Comparison of ENCODE assay signal across 15 cellular contexts in the genomic region with DNA sequence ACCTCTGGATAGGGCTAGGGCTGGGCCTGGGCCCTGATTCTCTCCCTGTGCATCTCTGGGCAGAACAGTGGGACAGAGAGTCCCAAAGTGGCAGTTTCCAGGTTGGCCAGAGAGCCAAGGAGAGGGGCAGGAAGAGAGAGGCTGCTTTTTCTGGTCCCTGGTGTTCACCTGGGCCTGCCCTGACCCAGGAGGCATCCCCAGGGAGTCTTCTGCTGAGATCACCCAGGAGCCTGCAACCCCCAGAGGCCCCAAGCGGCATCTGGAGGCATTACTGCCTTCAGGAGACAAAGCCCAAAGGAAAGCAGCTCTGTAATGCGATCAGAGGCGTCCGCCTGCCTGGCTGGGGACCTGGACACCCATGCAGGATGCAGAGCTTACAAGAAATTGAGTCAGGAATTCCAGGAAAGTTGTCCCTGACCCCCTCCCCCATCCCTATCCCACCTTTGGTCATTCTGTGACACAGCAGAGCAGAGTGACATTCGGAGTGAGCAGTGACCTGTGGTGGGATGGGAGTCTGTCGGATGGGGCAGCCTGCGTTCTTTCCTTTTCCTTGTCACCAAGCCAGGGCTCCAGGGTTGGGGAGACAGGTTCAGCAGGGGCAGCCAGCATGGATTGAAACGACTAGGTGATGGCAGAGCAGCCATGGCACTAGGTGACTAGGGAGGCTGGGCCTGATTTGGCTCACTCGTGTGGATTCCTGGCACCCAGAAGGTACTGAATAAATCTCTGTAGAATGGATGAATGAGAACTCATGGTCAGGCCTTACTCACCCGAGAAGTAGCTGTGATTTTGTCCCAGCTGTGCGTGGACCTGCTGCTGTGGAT. TPM values are rescaled to one million over a fixed set of nuclear protein-coding genes. Genes with fewer than 3 reads are reported as not detected.
A peak's percentile ranks its signal among the peaks of the same experiment; 100 is the strongest.
DNase-seq lines count a peak whose midpoint lies in the region; ATAC-seq, FAIRE-seq and TF ChIP-seq lines count a peak whose summit lies in the region.
"Had no signal": no experiment of that assay in that cellular context is flagged by ENCODE, and none has a peak within 500 bp of the region (broad histone marks: within the 10 kb centered on the region; RNA-seq: fewer than 3 reads in every experiment).

No MANE protein-coding gene starts in this region.

- H4K20me1 ChIP-seq in BLaER1 (0 out of 2 replicates have a peak, but pooled peaks cover 7% of the 10 kb centered on the region), K562 (replicated peaks; ENCODE audit: control insufficient read depth, insufficient read depth, low read length) (peaks cover 35% of the 10 kb centered on the region)

- H3K27me3 Mint-ChIP-seq in nephron (ENCODE audit: low read depth) = peaks cover 21% of the 10 kb centered on the region

- H3K4me3 Mint-ChIP-seq in nephron = no peak overlapping the region
- H3K4me3 Mint-ChIP-seq: central memory CD8-positive, alpha-beta T cell had no signal

- no peak for TF ChIP-seq POLR2A in K562 (conservative IDR thresholded peaks at IDR 0.05)

- intact Hi-C loops in K562 (cut with micrococcal nuclease) = no loop called here

- peaks cover 5% of the 10 kb centered on the region for H3K36me3 Mint-ChIP-seq in nephron (ENCODE audit: low read depth)

- no peaks in the 10 kb centered on the region for H3K9me3 Mint-ChIP-seq in nephron
- H3K9me3 Mint-ChIP-seq: central memory CD8-positive, alpha-beta T cell had no signal

- H3K9me1 ChIP-seq in K562 (ENCODE audit: control insufficient read depth, insufficient read depth, low read length) = no peaks in the 10 kb centered on the region

- H3K4me1 Mint-ChIP-seq in nephron = peaks cover 58% of the 10 kb centered on the region

- H3K79me2 ChIP-seq in K562 (ENCODE audit: control insufficient read depth, insufficient read depth, low read length) = no peaks in the 10 kb centered on the region

- TF ChIP-seq EP300 in K562 (IDR thresholded peaks at IDR 0.05; ENCODE audit: low read length) = no peak

- peak; percentile 78 for ATAC-seq in K562
- ATAC-seq in GM18517 (IDR thresholded peaks at IDR 0.05; ENCODE audit: unreplicated experiment) = no peak
- no peak for ATAC-seq in HG02884 (IDR thresholded peaks at IDR 0.05; ENCODE audit: unreplicated experiment)
- ATAC-seq in HG02623 (IDR thresholded peaks at IDR 0.05; ENCODE audit: unreplicated experiment) = no peak
- ATAC-seq: HCT116 had no signal

- no peak overlapping the region for H3K27ac ChIP-seq in BLaER1
- H3K27ac ChIP-seq in HUES48 (ENCODE audit: low read depth, low read length) = peak overlapping the region; percentile 12
- H3K27ac ChIP-seq in K562 (ENCODE audit: extremely low read depth, low read depth, low read length) = no peak overlapping the region
- H3K27ac ChIP-seq: thoracic aorta had no signal

- DNase-seq in K562 (ENCODE audit: extremely low read depth in 1 of 4, low spot score in 3 of 4) = peak in 2 of 4 experiments; percentile 36 to 42
- no peak for DNase-seq in SKM-1 (lab: John Stamatoyannopoulos, UW; ENCODE audit: unreplicated experiment)
- DNase-seq: activated CD8-positive, alpha-beta memory T cell treated with anti-CD3 and anti-CD28 coated beads, Interleukin-2, amount 50 U/mL, for 48 hours; COR-L47; NCI-H2081 treated with DMSO at 0.1 percent for 48 hours; stimulated activated CD4-positive, alpha-beta T cell treated with anti-CD3 and anti-CD28 coated beads, Interleukin-1b, Interleukin-23, amount 100 ng/mL, for 48 hours had no signal

- H3K4me1 ChIP-seq in BLaER1 (peaks cover 7% of the 10 kb centered on the region), HUES48 (ENCODE audit: control insufficient read depth, insufficient read depth, low read length) (peaks cover 32% of the 10 kb centered on the region), K562 (replicated peaks in 1 of 2; ENCODE audit: control insufficient read depth in 2 of 2, insufficient read depth in 2 of 2, low read length in 2 of 2) (peaks cover 3 to 19% of the 10 kb centered on the region in 2 experiments)

- no TSS peak for BruUV-seq in K562 (replicated peaks; lab: Mats Ljungman, UMichigan)

- no peak for TF ChIP-seq RAD21 in K562 (CRISPR knock-in tag; conservative IDR thresholded peaks at IDR 0.05 in 1 of 2, IDR thresholded peaks at IDR 0.05 in 1 of 2)

- CTCF ChIA-PET in K562 (lab: Yijun Ruan, JAX; ENCODE audit: low intra/inter-chr PET ratio) = no interaction called here

- H3K27ac Mint-ChIP-seq in nephron = peak overlapping the region; percentile 46 to 67 (median 66)

- in situ Hi-C loops in K562 (cut with MboI) = no loop called here

- peak; percentile 39 to 45 (median 44); a peak in 4 of 6 replicates for TF ChIP-seq CTCF in K562 (IDR thresholded peaks at IDR 0.05 in 2 of 3, conservative IDR thresholded peaks at IDR 0.05 in 1 of 3; ENCODE audit: insufficient read depth in 2 of 3, low read depth in 1 of 3, low read length in 3 of 3)
- peak; percentile 14 to 36 (median 24) for TF ChIP-seq CTCF in nephron (IDR thresholded peaks at IDR 0.05; ENCODE audit: unreplicated experiment in 3 of 3)

- H3K4me2 ChIP-seq in BLaER1 (peak overlapping the region; percentile 30; the same call in 1 of the 2 replicates), K562 (ENCODE audit: insufficient read depth, low read length) (no peak overlapping the region; the same call in 1 of the 2 replicates)

- FAIRE-seq in K562 (lab: Jason Lieb, UNC) = no peak

- H3K9ac ChIP-seq in BLaER1 (no peak overlapping the region), HUES48 (ENCODE audit: low read depth, low read length) (no peak overlapping the region), K562 (ENCODE audit: insufficient read depth in 1 of 2, low read depth in 2 of 2, low read length in 2 of 2) (no peak overlapping the region)

- POLR2A ChIA-PET in K562 (lab: Yijun Ruan, JAX) = interaction anchor here (0.6 to 1.6 kb wide), 5 partner anchors 13 to 62 kb away, joined by 3 to 5 read pairs (median 4); no protein-coding TSS in a partner anchor

- H3K4me3 ChIP-seq in BLaER1 (no peak overlapping the region), HUES48 (ENCODE audit: low read depth, low read length) (no peak overlapping the region), K562 (no peak overlapping the region)
- H3K4me3 ChIP-seq: thoracic aorta had no signal

- no peak overlapping the region for H2AFZ ChIP-seq in K562 (ENCODE audit: low read depth, low read length)

- WGBS in K562 (ENCODE audit: insufficient coverage, low coverage, missing lambda C conversion rate) = 28% methylated on average over 11 of the region's 11 CpGs

- no peaks in the 10 kb centered on the region for H3K9me3 ChIP-seq in BLaER1
- H3K9me3 ChIP-seq in HUES48 (ENCODE audit: control insufficient read depth, insufficient read depth, low read length) = no peaks in the 10 kb centered on the region
- H3K9me3 ChIP-seq in K562 (replicated peaks; ENCODE audit: control insufficient read depth, insufficient read depth, low read depth, low read length) = no peaks in the 10 kb centered on the region
- H3K9me3 ChIP-seq: thoracic aorta had no signal

- peaks cover 15% of the 10 kb centered on the region for H3K27me3 ChIP-seq in BLaER1
- H3K27me3 ChIP-seq in HUES48 (ENCODE audit: control insufficient read depth, insufficient read depth, low read length) = 0 out of 2 replicates have a peak, but pooled peaks cover 11% of the 10 kb centered on the region
- H3K27me3 ChIP-seq in K562 (ENCODE audit: control insufficient read depth in 2 of 2, insufficient read depth in 2 of 2, low read length in 2 of 2) = peaks cover 0 to 19% of the 10 kb centered on the region in 2 experiments; a peak in 3 of 5 replicates

- H3K36me3 ChIP-seq in BLaER1 = no peaks in the 10 kb centered on the region
- no peaks in the 10 kb centered on the region for H3K36me3 ChIP-seq in HUES48 (ENCODE audit: control insufficient read depth, insufficient read depth, low read length)
- H3K36me3 ChIP-seq in K562 (ENCODE audit: control insufficient read depth, insufficient read depth, low read length) = no peaks in the 10 kb centered on the region
- H3K36me3 ChIP-seq: thoracic aorta had no signal

TF ChIP-seq in K562, 482 proteins besides CTCF, POLR2A, EP300 and RAD21 (continues in another document):
- TF ChIP-seq SOX6 (IDR thresholded peaks at IDR 0.05) = no peak
- no peak for TF ChIP-seq TCF3 (CRISPR knock-in tag; IDR thresholded peaks at IDR 0.05)
- no peak for TF ChIP-seq ZSCAN29 (IDR thresholded peaks at IDR 0.05)
- no peak for TF ChIP-seq GTF2A2 (tag; IDR thresholded peaks at IDR 0.05)
- TF ChIP-seq, protein P1, sequence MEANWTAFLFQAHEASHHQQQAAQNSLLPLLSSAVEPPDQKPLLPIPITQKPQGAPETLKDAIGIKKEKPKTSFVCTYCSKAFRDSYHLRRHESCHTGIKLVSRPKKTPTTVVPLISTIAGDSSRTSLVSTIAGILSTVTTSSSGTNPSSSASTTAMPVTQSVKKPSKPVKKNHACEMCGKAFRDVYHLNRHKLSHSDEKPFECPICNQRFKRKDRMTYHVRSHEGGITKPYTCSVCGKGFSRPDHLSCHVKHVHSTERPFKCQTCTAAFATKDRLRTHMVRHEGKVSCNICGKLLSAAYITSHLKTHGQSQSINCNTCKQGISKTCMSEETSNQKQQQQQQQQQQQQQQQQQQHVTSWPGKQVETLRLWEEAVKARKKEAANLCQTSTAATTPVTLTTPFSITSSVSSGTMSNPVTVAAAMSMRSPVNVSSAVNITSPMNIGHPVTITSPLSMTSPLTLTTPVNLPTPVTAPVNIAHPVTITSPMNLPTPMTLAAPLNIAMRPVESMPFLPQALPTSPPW (CRISPR knock-in tag; IDR thresholded peaks at IDR 0.05) = 0 out of 2 replicates have a peak, but pooled peaks have one; percentile 42
- TF ChIP-seq HEY1 (CRISPR knock-in tag; IDR thresholded peaks at IDR 0.05; ENCODE audit: borderline replicate concordance) = no peak

RNA-seq across cellular contexts. Expression of a gene that starts 10.4 kb away (rescaled TPM):
- 1.5 and 4.5 TPM in 2 replicates for total RNA-seq in K562 (2011; cell fraction: chromatin; rRNA removed; ENCODE audit: low replicate concordance)
- total RNA-seq in K562 (2011; cell fraction: nucleolus; rRNA removed) = 3.7 and 5.2 TPM in 2 replicates
- 3.3 and 3.7 TPM in 2 replicates for total RNA-seq in K562 (2011; cell fraction: nucleoplasm; rRNA removed)
- total RNA-seq in K562 (2014; rRNA removed) (5.0 and 6.5 TPM in 2 replicates), K562 (2014; rRNA removed; fragmentation: Illumina TruSeq; extraction: Trizol) (1.7 and 2.1 TPM in 2 replicates), K562 (2015; rRNA removed; fragmentation: Illumina TruSeq; extraction: Trizol) (2.0 and 2.5 TPM in 2 replicates), K562 (2021) (7.6 and 8.4 TPM in 2 replicates)
- polyA plus RNA-seq in K562 (2011; rRNA removed) (1.1 and 1.9 TPM in 2 replicates), K562 (2014; fragmentation: Illumina TruSeq; extraction: Trizol) (5.4 and 7.2 TPM in 2 replicates), K562 (2014; fragmentation: Nextera tagmentation; extraction: Ambion mirVana) (under 1 TPM; 0.10 to 0.11 TPM), K562 (2014; rRNA removed) (5.7 TPM in 2 replicates)
- 1.7 and 2.5 TPM in 2 replicates for polyA plus RNA-seq in K562 (2011; cell fraction: cytosol; rRNA removed)
- 4.6 and 5.8 TPM in 2 replicates for polyA plus RNA-seq in K562 (2011; cell fraction: nucleus; rRNA removed)
- polyA plus RNA-seq in K562 (2012) = 7.0 and 71.7 TPM in 2 replicates
- polyA minus RNA-seq in K562 (2011; rRNA and poly(A)+ RNA removed) = 0.57 and 0.95 TPM in 2 replicates
- polyA minus RNA-seq in K562 (2011; cell fraction: cytosol; rRNA and poly(A)+ RNA removed) = 1.2 and 1.5 TPM in 2 replicates
- 1.1 and 1.3 TPM in 2 replicates for polyA minus RNA-seq in K562 (2011; cell fraction: nucleus; rRNA and poly(A)+ RNA removed)
